ENCODE assay signal across 1 cellular context in genomic region chr19:5150331-5150901, GRCh38.
TF ChIP-seq lines count a peak whose summit lies in the region.

No MANE protein-coding gene starts in this region.

TF ChIP-seq in GM23338, 12 proteins besides CTCF, POLR2A, EP300 and RAD21 (continued from another document):
- TF ChIP-seq STAT1 (IDR thresholded peaks at IDR 0.05; ENCODE audit: unreplicated experiment) (no peak), CREB1 (CRISPR knock-in tag; IDR thresholded peaks at IDR 0.05; ENCODE audit: low read depth) (no peak)
